ENCODE assay signal across 2 cellular contexts in the genomic region with DNA sequence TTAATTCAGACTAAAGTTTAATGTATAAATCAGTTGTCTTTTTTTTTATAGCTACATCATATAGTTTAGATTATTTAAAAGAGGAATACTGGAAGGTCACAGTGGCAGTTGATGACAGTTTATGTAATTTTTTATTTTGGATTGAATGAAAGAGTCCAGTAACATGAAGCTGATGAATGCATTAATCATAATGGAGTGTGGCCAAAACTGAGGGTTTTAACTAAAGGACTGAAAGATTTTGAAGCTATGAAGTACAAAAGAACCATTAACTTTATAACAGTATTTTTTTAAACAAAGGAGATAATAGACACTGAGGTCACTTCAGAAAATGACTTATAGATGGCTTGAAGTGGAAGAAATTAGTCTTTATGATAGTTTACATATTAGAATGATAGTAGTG.
TF ChIP-seq lines count a peak whose summit lies in the region.

No MANE protein-coding gene starts in this region.

TF ChIP-seq in SK-N-SH, 30 proteins besides CTCF, POLR2A, EP300 and RAD21 (continued from another document):
- TF ChIP-seq, protein P1, sequence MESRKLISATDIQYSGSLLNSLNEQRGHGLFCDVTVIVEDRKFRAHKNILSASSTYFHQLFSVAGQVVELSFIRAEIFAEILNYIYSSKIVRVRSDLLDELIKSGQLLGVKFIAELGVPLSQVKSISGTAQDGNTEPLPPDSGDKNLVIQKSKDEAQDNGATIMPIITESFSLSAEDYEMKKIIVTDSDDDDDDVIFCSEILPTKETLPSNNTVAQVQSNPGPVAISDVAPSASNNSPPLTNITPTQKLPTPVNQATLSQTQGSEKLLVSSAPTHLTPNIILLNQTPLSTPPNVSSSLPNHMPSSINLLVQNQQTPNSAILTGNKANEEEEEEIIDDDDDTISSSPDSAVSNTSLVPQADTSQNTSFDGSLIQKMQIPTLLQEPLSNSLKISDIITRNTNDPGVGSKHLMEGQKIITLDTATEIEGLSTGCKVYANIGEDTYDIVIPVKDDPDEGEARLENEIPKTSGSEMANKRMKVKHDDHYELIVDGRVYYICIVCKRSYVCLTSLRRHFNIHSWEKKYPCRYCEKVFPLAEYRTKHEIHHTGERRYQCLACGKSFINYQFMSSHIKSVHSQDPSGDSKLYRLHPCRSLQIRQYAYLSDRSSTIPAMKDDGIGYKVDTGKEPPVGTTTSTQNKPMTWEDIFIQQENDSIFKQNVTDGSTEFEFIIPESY (IDR thresholded peaks at IDR 0.05; ENCODE audit: borderline replicate concordance, low read depth) = no peak
- no peak for TF ChIP-seq RXRA (IDR thresholded peaks at IDR 0.05; ENCODE audit: borderline replicate concordance, low read depth)

TF ChIP-seq in SK-N-SH treated with all-trans-retinoic acid at 6 μM for 48 hours, 23 proteins besides CTCF, POLR2A, EP300 and RAD21 (continued from another document):
- TF ChIP-seq POU6F1 (CRISPR knock-in tag; IDR thresholded peaks at IDR 0.05; ENCODE audit: borderline replicate concordance, low read depth) = no peak
- TF ChIP-seq PPARA (CRISPR knock-in tag; IDR thresholded peaks at IDR 0.05; ENCODE audit: borderline replicate concordance) = no peak
- no peak for TF ChIP-seq TCF4 (CRISPR knock-in tag; IDR thresholded peaks at IDR 0.05; ENCODE audit: borderline replicate concordance)
- TF ChIP-seq ZNF70 (CRISPR knock-in tag; IDR thresholded peaks at IDR 0.05) = no peak
- TF ChIP-seq, protein P2, sequence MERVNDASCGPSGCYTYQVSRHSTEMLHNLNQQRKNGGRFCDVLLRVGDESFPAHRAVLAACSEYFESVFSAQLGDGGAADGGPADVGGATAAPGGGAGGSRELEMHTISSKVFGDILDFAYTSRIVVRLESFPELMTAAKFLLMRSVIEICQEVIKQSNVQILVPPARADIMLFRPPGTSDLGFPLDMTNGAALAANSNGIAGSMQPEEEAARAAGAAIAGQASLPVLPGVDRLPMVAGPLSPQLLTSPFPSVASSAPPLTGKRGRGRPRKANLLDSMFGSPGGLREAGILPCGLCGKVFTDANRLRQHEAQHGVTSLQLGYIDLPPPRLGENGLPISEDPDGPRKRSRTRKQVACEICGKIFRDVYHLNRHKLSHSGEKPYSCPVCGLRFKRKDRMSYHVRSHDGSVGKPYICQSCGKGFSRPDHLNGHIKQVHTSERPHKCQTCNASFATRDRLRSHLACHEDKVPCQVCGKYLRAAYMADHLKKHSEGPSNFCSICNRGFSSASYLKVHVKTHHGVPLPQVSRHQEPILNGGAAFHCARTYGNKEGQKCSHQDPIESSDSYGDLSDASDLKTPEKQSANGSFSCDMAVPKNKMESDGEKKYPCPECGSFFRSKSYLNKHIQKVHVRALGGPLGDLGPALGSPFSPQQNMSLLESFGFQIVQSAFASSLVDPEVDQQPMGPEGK (CRISPR knock-in tag; IDR thresholded peaks at IDR 0.05; ENCODE audit: borderline replicate concordance) = no peak
- TF ChIP-seq SNAI2 (CRISPR knock-in tag; IDR thresholded peaks at IDR 0.05) = no peak
- no peak for TF ChIP-seq GLIS3 (CRISPR knock-in tag; IDR thresholded peaks at IDR 0.05)
- TF ChIP-seq ZFP3 (CRISPR knock-in tag; IDR thresholded peaks at IDR 0.05) = no peak
TF ChIP-seq in SK-N-SH treated with all-trans-retinoic acid at 6 μM for 48 hours: peak in this region for 0.
